12 cellular contexts compared by ENCODE assay signal in genomic region chr12:124455336-124455735, GRCh38.
DNase-seq lines count a peak whose midpoint lies in the region; ATAC-seq, FAIRE-seq and TF ChIP-seq lines count a peak whose summit lies in the region.
"Had no signal": no experiment of that assay in that cellular context is flagged by ENCODE, and none has a peak within 500 bp of the region (broad histone marks: within the 10 kb centered on the region; RNA-seq: fewer than 3 reads in every experiment).

No MANE protein-coding gene starts in this region.

- intact Hi-C loops in breast epithelium (cut with DNase I; ENCODE audit: low total_unique reads) (no loop called here), mammary epithelial cell (cut with micrococcal nuclease) (no loop called here), aorta (cut with DNase I) (loop anchor here (5.0 to 10.0 kb wide), 5 partner anchors 42 to 229 kb away; partner anchors contain the start of gene NCOR2 (in 1 of the 2))

- CTCF ChIA-PET in mammary epithelial cell (lab: Charles Lee; ENCODE audit: low non-redundant PET) (no interaction called here), H1 (lab: Charles Lee; ENCODE audit: partially characterized antibody) (interaction anchor here (0.9 to 2.2 kb wide), 6 partner anchors 11 to 84 kb away, joined by 3 to 8 read pairs (median 4); no protein-coding TSS in a partner anchor)

- H4K91ac ChIP-seq in H1 (replicated peaks; ENCODE audit: insufficient read length, low read length) (no peak overlapping the region), neuronal stem cell (ENCODE audit: low read depth, low read length, poor library complexity) (no peak overlapping the region)

- H2AFZ ChIP-seq in mammary epithelial cell (ENCODE audit: low read depth, low read length) = no peak overlapping the region
- no peak overlapping the region for H2AFZ ChIP-seq in H1 (ENCODE audit: low read length)
- H2AFZ ChIP-seq in neuronal stem cell (ENCODE audit: low read length) = no peak overlapping the region

- H3K79me1 ChIP-seq in H1 (ENCODE audit: low read depth, low read length) (peaks cover 11% of the 10 kb centered on the region), neuronal stem cell (ENCODE audit: low read depth, low read length) (peaks cover 10% of the 10 kb centered on the region)

- H2BK12ac ChIP-seq in H1 (ENCODE audit: low read depth, low read length) (no peak overlapping the region), neuronal stem cell (ENCODE audit: low read length) (no peak overlapping the region)

- POLR2A ChIA-PET in H1 (lab: Charles Lee; ENCODE audit: partially characterized antibody) = interaction anchor here (1.0 to 1.1 kb wide), 2 partner anchors 24 to 53 kb away, joined by 3 to 4 read pairs; no protein-coding TSS in a partner anchor

- no peak overlapping the region for H2BK15ac ChIP-seq in H1 (ENCODE audit: low read length)
- H2BK15ac ChIP-seq in neuronal stem cell (ENCODE audit: low read length) = no peak overlapping the region

- no peaks in the 10 kb centered on the region for H3K23me2 ChIP-seq in H1 (ENCODE audit: low read depth, low read length)

- H3K79me2 ChIP-seq in mammary epithelial cell (ENCODE audit: insufficient read depth, low read length) = peaks cover 17% of the 10 kb centered on the region
- peaks cover 0 to 5% of the 10 kb centered on the region in 2 experiments; a peak in 1 of 4 replicates for H3K79me2 ChIP-seq in H1 (ENCODE audit: control insufficient read depth in 1 of 2, insufficient read depth in 2 of 2, low read length in 2 of 2)

- no peak overlapping the region for H3K4me2 ChIP-seq in mammary epithelial cell (ENCODE audit: insufficient read depth, low read depth, low read length)
- H3K4me2 ChIP-seq in H1 (ENCODE audit: insufficient read depth in 1 of 2, low read depth in 2 of 2, low read length in 2 of 2) = no peak overlapping the region
- no peak overlapping the region for H3K4me2 ChIP-seq in neuronal stem cell (ENCODE audit: insufficient read depth, low read length, poor library complexity, severe bottlenecking)

- peaks cover 16 to 35% of the 10 kb centered on the region in 2 donors for H3K4me1 ChIP-seq in breast epithelium
- H3K4me1 ChIP-seq in mammary epithelial cell (ENCODE audit: insufficient read depth, low read length) = peaks cover 14% of the 10 kb centered on the region
- peaks cover 0 to 8% (median 0%) of the 10 kb centered on the region in 4 experiments; a peak in 2 of 7 replicates for H3K4me1 ChIP-seq in H1 (replicated peaks in 1 of 4; ENCODE audit: control insufficient read depth in 3 of 4, insufficient read depth in 4 of 4, low read length in 3 of 4)
- H3K4me1 ChIP-seq in neuronal stem cell (ENCODE audit: control insufficient read depth in 2 of 2, insufficient read depth in 1 of 2, low read depth in 1 of 2, low read length in 2 of 2) = peaks cover 15 to 27% of the 10 kb centered on the region in 2 donors
- H3K4me1 ChIP-seq in aorta (ENCODE audit: control insufficient read depth in 1 of 2, insufficient read depth in 2 of 2, low read length in 2 of 2) = no peaks in the 10 kb centered on the region

- H3K9ac ChIP-seq in mammary epithelial cell (ENCODE audit: insufficient read depth, low read length) (no peak overlapping the region), H1 (replicated peaks in 1 of 4; ENCODE audit: extremely low read depth in 1 of 4, low read depth in 3 of 4, low read length in 3 of 4) (no peak overlapping the region), neuronal stem cell (ENCODE audit: low read depth, low read length, poor library complexity) (no peak overlapping the region)

- TF ChIP-seq CTCF in breast epithelium (IDR thresholded peaks at IDR 0.05) = no peak
- no peak for TF ChIP-seq CTCF in mammary epithelial cell (conservative IDR thresholded peaks at IDR 0.05 in 1 of 2, IDR thresholded peaks at IDR 0.05 in 1 of 2; ENCODE audit: extremely low read depth in 1 of 2, insufficient read depth in 1 of 2, low read depth in 1 of 2, low read length in 2 of 2)
- TF ChIP-seq CTCF in H1 (IDR thresholded peaks at IDR 0.05; ENCODE audit: control extremely low read depth in 1 of 3, insufficient read depth in 1 of 3, low read depth in 1 of 3, low read length in 3 of 3) = no peak

- no peak overlapping the region for H4K5ac ChIP-seq in H1 (ENCODE audit: insufficient read length, low read depth, low read length)

- H3K27me3 ChIP-seq in breast epithelium (no peaks in the 10 kb centered on the region), mammary epithelial cell (ENCODE audit: insufficient read depth, low read length) (no peaks in the 10 kb centered on the region), H1 (replicated peaks in 1 of 4; ENCODE audit: control insufficient read depth in 3 of 4, extremely low read depth in 1 of 4, insufficient read depth in 3 of 4, low read length in 3 of 4) (no peaks in the 10 kb centered on the region), neuronal stem cell (ENCODE audit: control insufficient read depth in 3 of 3, insufficient read depth in 3 of 3, low read depth in 1 of 3, low read length in 3 of 3) (no peaks in the 10 kb centered on the region), aorta (ENCODE audit: control insufficient read depth in 1 of 2, insufficient read depth in 2 of 2, low read length in 1 of 2) (no peaks in the 10 kb centered on the region)

- H3K56ac ChIP-seq in H1 (replicated peaks; ENCODE audit: insufficient read length, low read depth, low read length) = no peak overlapping the region

- H3K14ac ChIP-seq in H1 (ENCODE audit: insufficient read length) (no peak overlapping the region), neuronal stem cell (ENCODE audit: low read length) (no peak overlapping the region)

- no peak for TF ChIP-seq EP300 in H1 (IDR thresholded peaks at IDR 0.05; ENCODE audit: borderline replicate concordance in 1 of 2, low read depth in 2 of 2, low read length in 2 of 2)

- H3K9me3 ChIP-seq in breast epithelium (no peaks in the 10 kb centered on the region), mammary epithelial cell (replicated peaks; ENCODE audit: insufficient read depth, low read length) (no peaks in the 10 kb centered on the region), H1 (ENCODE audit: insufficient read depth in 2 of 2, low read depth in 1 of 2, low read length in 1 of 2) (no peaks in the 10 kb centered on the region), neuronal stem cell (replicated peaks in 1 of 2; ENCODE audit: control insufficient read depth in 2 of 2, insufficient read depth in 1 of 2, low read depth in 1 of 2, low read length in 2 of 2) (no peaks in the 10 kb centered on the region), aorta (ENCODE audit: control insufficient read depth, low read length) (no peaks in the 10 kb centered on the region)

- 98% methylated on average over 6 of the region's 9 CpGs for WGBS in mammary epithelial cell (ENCODE audit: low coverage, missing lambda C conversion rate)
- WGBS in H1 (ENCODE audit: extremely low coverage in 1 of 2, insufficient coverage in 1 of 2, insufficient read length in 1 of 2, insufficient replicate concordance in 2 of 2, low coverage in 1 of 2, low lambda C conversion rate in 2 of 2, missing lambda C conversion rate in 1 of 2), 2 experiments = 98% methylated on average over 8 of the region's 9 CpGs; no CpG with 5 or more reads in 1 of the 2 experiments
- WGBS in neuronal stem cell (ENCODE audit: extremely low coverage in 2 of 2, insufficient read length in 2 of 2, insufficient replicate concordance in 1 of 2), 2 donors = no CpG with 5 or more reads among the region's 9 CpGs
- WGBS in aorta, 2 donors = 73 to 83% methylated on average over 9 of the region's 9 CpGs

- H3K36me3 ChIP-seq in breast epithelium (no peaks in the 10 kb centered on the region), mammary epithelial cell (ENCODE audit: insufficient read depth, low read length) (peaks cover 14% of the 10 kb centered on the region), H1 (ENCODE audit: control insufficient read depth in 2 of 4, insufficient read depth in 4 of 4, low read length in 3 of 4) (peaks cover 2 to 22% (median 13%) of the 10 kb centered on the region in 4 experiments; a peak in 6 of 8 replicates), neuronal stem cell (replicated peaks in 1 of 2; ENCODE audit: control insufficient read depth in 2 of 2, insufficient read depth in 2 of 2, low read length in 2 of 2) (peaks cover 19 to 23% of the 10 kb centered on the region in 2 donors), aorta (ENCODE audit: control insufficient read depth in 1 of 2, insufficient read depth in 2 of 2, low read length in 1 of 2) (no peaks in the 10 kb centered on the region)

- no TSS peak for BruUV-seq in mammary epithelial cell (replicated peaks; lab: Mats Ljungman, UMichigan)

- ATAC-seq in aorta (ENCODE audit: low FRiP score) = no peak

- H3K27ac ChIP-seq in breast epithelium (peak overlapping the region; percentile 64 to 93), mammary epithelial cell (ENCODE audit: insufficient read depth, low read depth, low read length) (no peak overlapping the region), H1 (ENCODE audit: low read depth, low read length) (no peak overlapping the region), neuronal stem cell (replicated peaks; ENCODE audit: low read length) (no peak overlapping the region), aorta (ENCODE audit: low read depth in 1 of 2, low read length in 2 of 2) (peak overlapping the region in 1 of 2 donors; percentile 22)

- no peaks in the 10 kb centered on the region for H4K20me1 ChIP-seq in mammary epithelial cell (ENCODE audit: insufficient read depth, low read length)
- H4K20me1 ChIP-seq in H1 (replicated peaks in 1 of 2; ENCODE audit: control insufficient read depth in 1 of 2, insufficient read depth in 2 of 2, low read length in 2 of 2) = peaks cover 11 to 14% of the 10 kb centered on the region in 2 experiments

- H2BK5ac ChIP-seq in H1 (ENCODE audit: low read depth, low read length) (0 out of 2 replicates have a peak overlapping the region, but pooled peaks have one; percentile 0), neuronal stem cell (ENCODE audit: low read length) (peak overlapping the region; percentile 59)

- H3K4me3 ChIP-seq in breast epithelium (no peak overlapping the region), mammary epithelial cell (replicated peaks in 1 of 3; ENCODE audit: insufficient read depth in 1 of 3, low read depth in 2 of 3, low read length in 3 of 3) (no peak overlapping the region), H1 (ENCODE audit: extremely low read depth in 1 of 4, insufficient read depth in 2 of 4, low read depth in 3 of 4, low read length in 4 of 4) (no peak overlapping the region), neuronal stem cell (ENCODE audit: low read length in 2 of 2) (no peak overlapping the region), aorta (ENCODE audit: low read length in 2 of 2) (no peak overlapping the region)

- dilution Hi-C loops in mammary epithelial cell (cut with HindIII; ENCODE audit: low sequenced_read_pairs) = no loop called here

- no peak overlapping the region for H3K4ac ChIP-seq in H1 (replicated peaks; ENCODE audit: insufficient read length, low read depth, low read length)
- H3K4ac ChIP-seq in neuronal stem cell (ENCODE audit: low read length) = no peak overlapping the region

- FAIRE-seq in H1 (lab: Jason Lieb, UNC) = no peak

- DNase-seq in breast epithelium (ENCODE audit: low spot score in 2 of 2) (no peak), mammary epithelial cell (no peak), H1 (ENCODE audit: low read depth in 1 of 2, low spot score in 2 of 2) (no peak), neuronal stem cell (ENCODE audit: low spot score) (no peak), aorta (peak; percentile 34 to 57), amniotic stem cell (lab: John Stamatoyannopoulos, UW) (no peak), AG20443 (ENCODE audit: low spot score) (no peak), SIG-M5 (lab: John Stamatoyannopoulos, UW) (no peak)
- DNase-seq: activated T-cell treated with anti-CD3 and anti-CD28 coated beads, Interleukin-2, amount 50 U/mL, for 1 hour; DMS153; kidney glomerular epithelial cell; substantia nigra had no signal

- H4K8ac ChIP-seq in H1 (ENCODE audit: extremely low read depth, insufficient read depth, low read length) (peak overlapping the region; percentile 23), neuronal stem cell (ENCODE audit: low read depth, low read length) (no peak overlapping the region)

- H3K18ac ChIP-seq in H1 (ENCODE audit: extremely low read depth, low read length) (no peak overlapping the region), neuronal stem cell (ENCODE audit: low read length) (peak overlapping the region; percentile 68)

- no peak overlapping the region for H2BK120ac ChIP-seq in H1 (replicated peaks; ENCODE audit: low read depth, low read length)
- H2BK120ac ChIP-seq in neuronal stem cell (ENCODE audit: low read depth, low read length) = no peak overlapping the region

- no peak for TF ChIP-seq RAD21 in H1 (IDR thresholded peaks at IDR 0.05 in 1 of 2, conservative IDR thresholded peaks at IDR 0.05 in 1 of 2; ENCODE audit: low read depth in 2 of 2, low read length in 2 of 2)

- in situ Hi-C loops in mammary epithelial cell (cut with MboI; ENCODE audit: low sequenced_read_pairs in 2 of 2) = no loop called here

- H2AK5ac ChIP-seq in H1 (ENCODE audit: low read depth, low read length) = no peak overlapping the region
- peak overlapping the region; percentile 69 for H2AK5ac ChIP-seq in neuronal stem cell (ENCODE audit: low read depth, low read length)

- no peak overlapping the region for H2BK20ac ChIP-seq in H1 (ENCODE audit: low read length)

- H3K23ac ChIP-seq in H1 (ENCODE audit: insufficient read length) (no peak overlapping the region), neuronal stem cell (ENCODE audit: low read depth, low read length, poor library complexity) (no peak overlapping the region)

- TF ChIP-seq POLR2A in breast epithelium (IDR thresholded peaks at IDR 0.05) (no peak), H1 (IDR thresholded peaks at IDR 0.05; ENCODE audit: control extremely low read depth in 1 of 2, low read depth in 2 of 2, low read length in 2 of 2) (no peak)

Comparison
In these comparisons a context has a peak if more than half of its experiments do, and no peak if none do; other contexts are left out.
1. H3K27ac ChIP-seq: peak in breast epithelium (2 of 2); none in mammary epithelial cell (single experiment), H1 (single experiment) and neuronal stem cell (single experiment).
2. DNase-seq: peak in aorta (2 of 2); none in breast epithelium (0 of 2), mammary epithelial cell (single experiment), H1 (0 of 2), neuronal stem cell (single experiment), amniotic stem cell (single experiment), AG20443 (single experiment) and SIG-M5 (single experiment).
3. intact Hi-C loops: an anchor here in aorta (5.0 to 10.0 kb wide); none called in breast epithelium and mammary epithelial cell.